Comparison of ENCODE assay signal across 14 cellular contexts in the genomic region with DNA sequence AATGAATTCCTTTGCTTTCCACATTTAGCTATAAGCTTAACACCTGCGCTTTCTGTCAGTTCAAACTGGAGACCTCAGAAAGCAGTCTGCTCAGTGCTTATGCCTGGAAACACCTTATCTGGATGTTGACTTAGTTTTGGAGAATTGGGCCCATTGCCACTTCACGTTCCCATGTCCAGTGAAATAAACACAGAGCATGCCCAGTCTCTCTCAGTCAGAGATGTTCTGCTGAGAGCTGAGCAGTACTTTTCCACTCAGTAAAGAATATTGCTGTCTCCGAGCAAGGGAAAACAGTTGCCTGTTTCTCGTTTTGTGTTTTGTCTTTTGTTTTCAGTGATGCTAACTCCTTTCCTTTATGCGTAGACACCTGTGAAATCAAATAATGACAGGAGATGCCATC.
DNase-seq lines count a peak whose midpoint lies in the region; ATAC-seq, FAIRE-seq and TF ChIP-seq lines count a peak whose summit lies in the region.
"Had no signal": no experiment of that assay in that cellular context is flagged by ENCODE, and none has a peak within 500 bp of the region (broad histone marks: within the 10 kb centered on the region; RNA-seq: fewer than 3 reads in every experiment).

No MANE protein-coding gene starts in this region.

- H2AFZ ChIP-seq in K562 (ENCODE audit: low read depth, low read length) = no peak overlapping the region

- WGBS in K562 (ENCODE audit: insufficient coverage, low coverage, missing lambda C conversion rate) = 9% methylated on average over 5 of the region's 5 CpGs

- intact Hi-C loops in K562 (cut with micrococcal nuclease) = no loop called here

- no peak for TF ChIP-seq POLR2A in K562 (conservative IDR thresholded peaks at IDR 0.05)
- no peak for TF ChIP-seq POLR2A in H54 (IDR thresholded peaks at IDR 0.05; ENCODE audit: low read depth, low read length)

- H3K27ac ChIP-seq in K562 (ENCODE audit: extremely low read depth, low read depth, low read length) = no peak overlapping the region
- H3K27ac ChIP-seq in layer of hippocampus (ENCODE audit: low read depth, low read length) = peak overlapping the region; percentile 94
- H3K27ac ChIP-seq: C4-2B, SJCRH30 had no signal

- no peak overlapping the region for H3K9ac ChIP-seq in K562 (ENCODE audit: insufficient read depth in 1 of 2, low read depth in 2 of 2, low read length in 2 of 2)

- POLR2A ChIA-PET in K562 (lab: Yijun Ruan, JAX) = no interaction called here

- TF ChIP-seq CTCF in K562 (IDR thresholded peaks at IDR 0.05 in 2 of 3, conservative IDR thresholded peaks at IDR 0.05 in 1 of 3; ENCODE audit: insufficient read depth in 2 of 3, low read depth in 1 of 3, low read length in 3 of 3) = no peak

- no peaks in the 10 kb centered on the region for H3K79me2 ChIP-seq in K562 (ENCODE audit: control insufficient read depth, insufficient read depth, low read length)

- H3K9me3 ChIP-seq in K562 (replicated peaks; ENCODE audit: control insufficient read depth, insufficient read depth, low read depth, low read length) = no peaks in the 10 kb centered on the region

- CTCF ChIA-PET in K562 (lab: Yijun Ruan, JAX; ENCODE audit: low intra/inter-chr PET ratio) = no interaction called here

- DNase-seq in NCI-H1092 (lab: John Stamatoyannopoulos, UW) (peak; percentile 40), K562 (ENCODE audit: extremely low read depth in 1 of 4, low spot score in 3 of 4) (no peak), putamen (ENCODE audit: low spot score) (peak; percentile 63), H54 (ENCODE audit: insufficient read length, low spot score) (no peak), mesenteric fat pad (ENCODE audit: low spot score) (no peak), NCI-H128 (lab: John Stamatoyannopoulos, UW; ENCODE audit: unreplicated experiment) (no peak), 8988T (no peak)
- DNase-seq: activated B cell treated with CpG ODN at 0.5 μM for 24 hours; activated T-cell treated with anti-CD3 and anti-CD28 coated beads, Interleukin-2, amount 50 U/mL, for 4 hours; islet precursor cell; SJCRH30 had no signal

- TF ChIP-seq RAD21 in K562 (CRISPR knock-in tag; conservative IDR thresholded peaks at IDR 0.05 in 1 of 2, IDR thresholded peaks at IDR 0.05 in 1 of 2) = no peak

- in situ Hi-C loops in K562 (cut with MboI) = no loop called here

- H3K4me3 ChIP-seq in K562 = no peak overlapping the region
- H3K4me3 ChIP-seq: SJCRH30 had no signal

- no peak overlapping the region for H3K4me2 ChIP-seq in K562 (ENCODE audit: insufficient read depth, low read length)

- peaks cover 0 to 6% of the 10 kb centered on the region in 2 experiments; a peak in 2 of 5 replicates for H3K4me1 ChIP-seq in K562 (replicated peaks in 1 of 2; ENCODE audit: control insufficient read depth in 2 of 2, insufficient read depth in 2 of 2, low read length in 2 of 2)
- H3K4me1 ChIP-seq: SJCRH30 had no signal

- no peak for TF ChIP-seq EP300 in K562 (IDR thresholded peaks at IDR 0.05; ENCODE audit: low read length)

- H3K36me3 ChIP-seq in K562 (ENCODE audit: control insufficient read depth, insufficient read depth, low read length) = no peaks in the 10 kb centered on the region
- H3K36me3 ChIP-seq: SJCRH30 had no signal

- peaks cover 7 to 22% of the 10 kb centered on the region in 2 experiments for H3K27me3 ChIP-seq in K562 (ENCODE audit: control insufficient read depth in 2 of 2, insufficient read depth in 2 of 2, low read length in 2 of 2)
- H3K27me3 ChIP-seq in layer of hippocampus (ENCODE audit: control insufficient read depth, insufficient read depth, low read length) = no peaks in the 10 kb centered on the region
- H3K27me3 ChIP-seq: SJCRH30 had no signal

- FAIRE-seq in K562 (lab: Jason Lieb, UNC) (peak; percentile 57), H54 (lab: Jason Lieb, UNC) (no peak)
- FAIRE-seq: bronchial epithelial cell had no signal

- BruUV-seq in K562 (replicated peaks; lab: Mats Ljungman, UMichigan) = no TSS peak

- no peaks in the 10 kb centered on the region for H4K20me1 ChIP-seq in K562 (replicated peaks; ENCODE audit: control insufficient read depth, insufficient read depth, low read length)

- ATAC-seq in K562 = no peak
- ATAC-seq: activated T-cell treated with anti-CD3 and anti-CD28 coated beads, Interleukin-2, amount 50 U/mL, for 4 hours had no signal

- no peaks in the 10 kb centered on the region for H3K9me1 ChIP-seq in K562 (ENCODE audit: control insufficient read depth, insufficient read depth, low read length)

TF ChIP-seq in K562, 482 proteins besides CTCF, POLR2A, EP300 and RAD21:
- TF ChIP-seq SOX6 (IDR thresholded peaks at IDR 0.05) (no peak), ZNF785 (CRISPR knock-in tag; IDR thresholded peaks at IDR 0.05) (no peak), ADNP (tag; IDR thresholded peaks at IDR 0.05) (no peak), TAF1 (IDR thresholded peaks at IDR 0.05; ENCODE audit: control insufficient read depth, extremely low read depth, insufficient read depth, low read length, severe bottlenecking) (no peak)
- TF ChIP-seq, protein P1, sequence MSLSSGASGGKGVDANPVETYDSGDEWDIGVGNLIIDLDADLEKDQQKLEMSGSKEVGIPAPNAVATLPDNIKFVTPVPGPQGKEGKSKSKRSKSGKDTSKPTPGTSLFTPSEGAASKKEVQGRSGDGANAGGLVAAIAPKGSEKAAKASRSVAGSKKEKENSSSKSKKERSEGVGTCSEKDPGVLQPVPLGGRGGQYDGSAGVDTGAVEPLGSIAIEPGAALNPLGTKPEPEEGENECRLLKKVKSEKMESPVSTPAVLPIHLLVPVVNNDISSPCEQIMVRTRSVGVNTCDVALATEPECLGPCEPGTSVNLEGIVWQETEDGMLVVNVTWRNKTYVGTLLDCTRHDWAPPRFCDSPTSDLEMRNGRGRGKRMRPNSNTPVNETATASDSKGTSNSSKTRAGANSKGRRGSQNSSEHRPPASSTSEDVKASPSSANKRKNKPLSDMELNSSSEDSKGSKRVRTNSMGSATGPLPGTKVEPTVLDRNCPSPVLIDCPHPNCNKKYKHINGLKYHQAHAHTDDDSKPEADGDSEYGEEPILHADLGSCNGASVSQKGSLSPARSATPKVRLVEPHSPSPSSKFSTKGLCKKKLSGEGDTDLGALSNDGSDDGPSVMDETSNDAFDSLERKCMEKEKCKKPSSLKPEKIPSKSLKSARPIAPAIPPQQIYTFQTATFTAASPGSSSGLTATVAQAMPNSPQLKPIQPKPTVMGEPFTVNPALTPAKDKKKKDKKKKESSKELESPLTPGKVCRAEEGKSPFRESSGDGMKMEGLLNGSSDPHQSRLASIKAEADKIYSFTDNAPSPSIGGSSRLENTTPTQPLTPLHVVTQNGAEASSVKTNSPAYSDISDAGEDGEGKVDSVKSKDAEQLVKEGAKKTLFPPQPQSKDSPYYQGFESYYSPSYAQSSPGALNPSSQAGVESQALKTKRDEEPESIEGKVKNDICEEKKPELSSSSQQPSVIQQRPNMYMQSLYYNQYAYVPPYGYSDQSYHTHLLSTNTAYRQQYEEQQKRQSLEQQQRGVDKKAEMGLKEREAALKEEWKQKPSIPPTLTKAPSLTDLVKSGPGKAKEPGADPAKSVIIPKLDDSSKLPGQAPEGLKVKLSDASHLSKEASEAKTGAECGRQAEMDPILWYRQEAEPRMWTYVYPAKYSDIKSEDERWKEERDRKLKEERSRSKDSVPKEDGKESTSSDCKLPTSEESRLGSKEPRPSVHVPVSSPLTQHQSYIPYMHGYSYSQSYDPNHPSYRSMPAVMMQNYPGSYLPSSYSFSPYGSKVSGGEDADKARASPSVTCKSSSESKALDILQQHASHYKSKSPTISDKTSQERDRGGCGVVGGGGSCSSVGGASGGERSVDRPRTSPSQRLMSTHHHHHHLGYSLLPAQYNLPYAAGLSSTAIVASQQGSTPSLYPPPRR (CRISPR knock-in tag; IDR thresholded peaks at IDR 0.05; ENCODE audit: borderline replicate concordance) = no peak
- TF ChIP-seq, protein P2, sequence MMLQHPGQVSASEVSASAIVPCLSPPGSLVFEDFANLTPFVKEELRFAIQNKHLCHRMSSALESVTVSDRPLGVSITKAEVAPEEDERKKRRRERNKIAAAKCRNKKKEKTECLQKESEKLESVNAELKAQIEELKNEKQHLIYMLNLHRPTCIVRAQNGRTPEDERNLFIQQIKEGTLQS (IDR thresholded peaks at IDR 0.05) = no peak
- TF ChIP-seq, protein P2 (CRISPR knock-in tag; conservative IDR thresholded peaks at IDR 0.05) = no peak

Comparison
In these comparisons a context has a peak if more than half of its experiments do, and no peak if none do; other contexts are left out.
1. DNase-seq: peak in NCI-H1092 (single experiment) and putamen (single experiment); none in K562 (0 of 4), H54 (single experiment), mesenteric fat pad (single experiment), NCI-H128 (single experiment) and 8988T (single experiment).